11 cellular contexts compared by ENCODE assay signal in the genomic region with DNA sequence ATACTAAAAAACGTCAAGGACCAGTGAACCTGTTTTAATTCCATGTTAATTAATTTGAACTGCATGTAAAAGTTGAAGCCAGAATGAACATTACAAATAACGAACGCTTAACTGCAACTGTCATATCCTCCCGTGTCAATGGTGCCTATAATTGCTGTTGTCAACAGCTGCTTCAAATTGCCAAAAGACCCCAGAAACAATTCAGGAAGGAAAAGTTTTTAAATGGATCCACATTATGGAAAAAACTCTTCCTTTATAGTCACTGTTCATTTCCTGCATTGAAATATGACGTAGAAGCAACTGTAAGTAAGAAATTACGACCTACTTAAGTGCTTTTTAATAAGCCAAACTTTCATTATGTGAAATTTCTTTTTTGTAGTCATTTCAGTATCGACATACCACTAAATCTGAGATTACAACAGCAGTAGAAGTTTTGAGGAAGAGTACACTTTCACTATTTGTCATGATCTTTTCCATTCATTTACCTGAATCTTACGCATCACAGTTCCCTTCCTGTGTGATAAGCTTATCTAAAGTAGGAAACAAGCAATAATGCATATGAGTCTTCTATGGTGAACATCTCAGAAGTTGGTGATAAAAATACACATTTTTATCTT. TPM values are rescaled to one million over a fixed set of nuclear protein-coding genes. Genes with fewer than 3 reads are reported as not detected.
DNase-seq lines count a peak whose midpoint lies in the region; ATAC-seq and TF ChIP-seq lines count a peak whose summit lies in the region.
"Had no signal": no experiment of that assay in that cellular context is flagged by ENCODE, and none has a peak within 500 bp of the region (broad histone marks: within the 10 kb centered on the region; RNA-seq: fewer than 3 reads in every experiment).

No MANE protein-coding gene starts in this region.

- TF ChIP-seq CTCF in OCI-LY7 (conservative IDR thresholded peaks at IDR 0.05; ENCODE audit: low read length): no peak

- H4K20me1 ChIP-seq in OCI-LY7 (ENCODE audit: insufficient read depth, low read length): no peaks in the 10 kb centered on the region

- H3K79me2 ChIP-seq in OCI-LY7 (ENCODE audit: insufficient read depth, low read depth, low read length): no peaks in the 10 kb centered on the region

- no peak overlapping the region for H3K4me2 ChIP-seq in OCI-LY7 (ENCODE audit: low read length)

- ATAC-seq in GM18873 (IDR thresholded peaks at IDR 0.05; ENCODE audit: low FRiP score, unreplicated experiment) (peak; percentile 87), GM21723 (IDR thresholded peaks at IDR 0.05; ENCODE audit: unreplicated experiment) (peak; percentile 76), HG03439 (IDR thresholded peaks at IDR 0.05; ENCODE audit: unreplicated experiment) (peak; percentile 50)

- H3K9me3 ChIP-seq in OCI-LY7 (ENCODE audit: low read length): no peaks in the 10 kb centered on the region
- H3K9me3 ChIP-seq in CD4-positive, alpha-beta memory T cell (ENCODE audit: control insufficient read depth in 1 of 2, low read length in 2 of 2): no peaks in the 10 kb centered on the region

- no peaks in the 10 kb centered on the region for H3K27me3 ChIP-seq in CD4-positive, alpha-beta memory T cell (ENCODE audit: insufficient read depth, low read length)

- H3K4me1 ChIP-seq in OCI-LY7 (ENCODE audit: insufficient read depth, low read length, poor library complexity, severe bottlenecking): peaks cover 5% of the 10 kb centered on the region
- no peaks in the 10 kb centered on the region for H3K4me1 ChIP-seq in CD4-positive, alpha-beta memory T cell (ENCODE audit: insufficient read depth, low read length)

- no peaks in the 10 kb centered on the region for H3K36me3 ChIP-seq in OCI-LY7 (ENCODE audit: insufficient read depth, low read length)
- no peaks in the 10 kb centered on the region for H3K36me3 ChIP-seq in CD4-positive, alpha-beta memory T cell (ENCODE audit: insufficient read depth, low read length)

- BruUV-seq in OCI-LY7 (replicated peaks; lab: Mats Ljungman, UMichigan): no TSS peak

- CTCF ChIA-PET in OCI-LY7 (lab: Charles Lee; ENCODE audit: unreplicated experiment): no interaction called here
- CTCF ChIA-PET in CD4-positive, alpha-beta memory T cell (lab: Charles Lee; ENCODE audit: partially characterized antibody): no interaction called here

- no peaks in the 10 kb centered on the region for H3K9me3 Mint-ChIP-seq in CD4-positive, alpha-beta memory T cell
- H3K9me3 Mint-ChIP-seq: activated T-helper 1 cell treated with anti-CD3 and anti-CD28 coated beads, Interleukin-12 subunit alpha, Interleukin-12 subunit beta, Interleukin-2, Interleukin-4 antibody, amounts not matched to agents 30 ng/mL and 10 ng/mL and 1 ng/mL, durations not matched to agents 14 hours and 24 hours and 36 hours; dendritic cell treated with granulocyte-macrophage colony-stimulating factor and Interleukin-4, amounts not matched to agents 40 ng/mL and 50 ng/mL, for 4 days had no signal

- no peaks in the 10 kb centered on the region for H3K9me2 ChIP-seq in OCI-LY7 (ENCODE audit: insufficient read depth, low read length)

- H3K27ac Mint-ChIP-seq in CD4-positive, alpha-beta memory T cell: no peak overlapping the region
- H3K27ac Mint-ChIP-seq: activated T-helper 1 cell treated with anti-CD3 and anti-CD28 coated beads, Interleukin-12 subunit alpha, Interleukin-12 subunit beta, Interleukin-2, Interleukin-4 antibody, amounts not matched to agents 30 ng/mL and 10 ng/mL and 1 ng/mL, durations not matched to agents 14 hours and 24 hours and 36 hours; dendritic cell treated with granulocyte-macrophage colony-stimulating factor and Interleukin-4, amounts not matched to agents 40 ng/mL and 50 ng/mL, for 4 days had no signal

- POLR2A ChIA-PET in OCI-LY7 (lab: Charles Lee): interaction anchor here (1.7 to 2.0 kb wide), 2 partner anchors 11 to 30 kb away, joined by 5 to 6 read pairs; no protein-coding TSS in a partner anchor
- POLR2A ChIA-PET in CD4-positive, alpha-beta memory T cell (lab: Charles Lee; ENCODE audit: partially characterized antibody): no interaction called here

- DNase-seq in retina (peak; percentile 12), OCI-LY7 (ENCODE audit: low spot score) (no peak), kidney tubule cell (ENCODE audit: low spot score) (no peak), NCI-H2029 treated with DMSO at 0.1 percent for 48 hours (lab: John Stamatoyannopoulos, UW) (no peak)
- DNase-seq in CD4-positive, alpha-beta memory T cell: no peak

- peaks cover 0 to 1% of the 10 kb centered on the region in 2 donors for H3K27me3 Mint-ChIP-seq in CD4-positive, alpha-beta memory T cell
- H3K27me3 Mint-ChIP-seq: dendritic cell treated with granulocyte-macrophage colony-stimulating factor and Interleukin-4, amounts not matched to agents 40 ng/mL and 50 ng/mL, for 4 days had no signal

- intact Hi-C loops in OCI-LY7 (cut with micrococcal nuclease; ENCODE audit: unreplicated experiment): no loop called here
- intact Hi-C loops in CD4-positive, alpha-beta memory T cell (cut with micrococcal nuclease): no loop called here

- no peak overlapping the region for H2AFZ ChIP-seq in OCI-LY7 (ENCODE audit: low read length)

- H3K36me3 Mint-ChIP-seq in CD4-positive, alpha-beta memory T cell: no peaks in the 10 kb centered on the region

- H3K4me1 Mint-ChIP-seq in CD4-positive, alpha-beta memory T cell: no peaks in the 10 kb centered on the region

- no peak overlapping the region for H3K4me3 ChIP-seq in OCI-LY7 (ENCODE audit: low read depth, low read length, poor library complexity, severe bottlenecking)
- H3K4me3 ChIP-seq in CD4-positive, alpha-beta memory T cell (ENCODE audit: low read length in 2 of 2): no peak overlapping the region

- no peak overlapping the region for H3K4me3 Mint-ChIP-seq in CD4-positive, alpha-beta memory T cell
- H3K4me3 Mint-ChIP-seq: activated T-helper 1 cell treated with anti-CD3 and anti-CD28 coated beads, Interleukin-12 subunit alpha, Interleukin-12 subunit beta, Interleukin-2, Interleukin-4 antibody, amounts not matched to agents 30 ng/mL and 10 ng/mL and 1 ng/mL, durations not matched to agents 14 hours and 24 hours and 36 hours; dendritic cell treated with granulocyte-macrophage colony-stimulating factor and Interleukin-4, amounts not matched to agents 40 ng/mL and 50 ng/mL, for 4 days had no signal

- no peak overlapping the region for H3K27ac ChIP-seq in OCI-LY7 (ENCODE audit: low read depth, low read length, poor library complexity, severe bottlenecking)
- H3K27ac ChIP-seq in CD4-positive, alpha-beta memory T cell (ENCODE audit: low read depth, low read length): no peak overlapping the region
- H3K27ac ChIP-seq: HL-60 had no signal

RNA-seq across cellular contexts. Expression of a gene that starts 37.8 kb away (rescaled TPM):
- 5.5 and 9.5 TPM in 2 replicates for total RNA-seq in OCI-LY7 (2014; rRNA removed; shearing (Covaris generic))
- 57.6 and 58.7 TPM in 2 replicates for total RNA-seq in OCI-LY7 (2022)
- total RNA-seq in CD4-positive, alpha-beta memory T cell: under 1 TPM; 0.12 to 0.39 TPM
- 1 to 10 TPM in 1 of 2 donors, under 1 TPM in 1; 0.18 to 1.0 TPM for polyA plus RNA-seq in CD4-positive, alpha-beta memory T cell

Comparison
In these comparisons a context has a peak if more than half of its experiments do, and no peak if none do; other contexts are left out.
1. RNA of a gene that starts 37.8 kb away (total RNA-seq): 5.5 to 58.7 TPM in OCI-LY7; 0.12 to 0.39 TPM in CD4-positive, alpha-beta memory T cell; every median in the first group is over 4 times any median in the second.
2. Peak in every context shown above with its lines, with median percentiles within 50 percentile points of each other: ATAC-seq.